In the genomic region with DNA sequence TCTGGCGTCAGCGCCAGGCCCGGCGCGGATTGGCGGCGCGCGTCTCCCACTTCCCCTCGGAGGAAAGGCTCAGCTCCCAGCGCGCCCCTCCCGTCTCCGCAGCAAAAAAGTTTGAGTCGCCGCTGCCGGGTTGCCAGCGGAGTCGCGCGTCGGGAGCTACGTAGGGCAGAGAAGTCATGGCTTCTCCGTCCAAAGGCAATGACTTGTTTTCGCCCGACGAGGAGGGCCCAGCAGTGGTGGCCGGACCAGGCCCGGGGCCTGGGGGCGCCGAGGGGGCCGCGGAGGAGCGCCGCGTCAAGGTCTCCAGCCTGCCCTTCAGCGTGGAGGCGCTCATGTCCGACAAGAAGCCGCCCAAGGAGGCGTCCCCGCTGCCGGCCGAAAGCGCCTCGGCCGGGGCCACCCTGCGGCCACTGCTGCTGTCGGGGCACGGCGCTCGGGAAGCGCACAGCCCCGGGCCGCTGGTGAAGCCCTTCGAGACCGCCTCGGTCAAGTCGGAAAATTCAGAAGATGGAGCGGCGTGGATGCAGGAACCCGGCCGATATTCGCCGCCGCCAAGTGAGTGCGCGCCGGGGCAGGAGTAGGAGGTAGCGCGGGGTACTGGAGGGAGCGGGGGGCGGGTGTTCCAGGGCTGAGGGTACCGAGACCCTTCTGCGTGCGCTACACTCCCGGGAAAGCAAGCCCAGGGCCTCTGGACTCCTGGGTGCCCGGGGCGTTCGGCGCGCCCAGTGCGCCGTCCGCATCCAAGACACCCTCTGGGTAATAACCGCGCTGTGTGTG, we compare ENCODE assay signal across 8 cellular contexts. TPM values are rescaled to one million over a fixed set of nuclear protein-coding genes. Genes with fewer than 3 reads are reported as not detected.
A peak's percentile ranks its signal among the peaks of the same experiment; 100 is the strongest.
DNase-seq lines count a peak whose midpoint lies in the region; ATAC-seq and TF ChIP-seq lines count a peak whose summit lies in the region.

Gene MSX2, plus strand, starts transcription at position 99 of the 777 bp plus-strand sequence. Its CDS starts 78 bp downstream, at position 177.

- peaks cover 6% of the 10 kb centered on the region for H3K4me1 ChIP-seq in CD4-positive, CD25-positive, alpha-beta regulatory T cell (ENCODE audit: control insufficient read depth, insufficient read depth, low read length, poor library complexity, severe bottlenecking)
- H3K4me1 ChIP-seq in vagina = peaks cover 25% of the 10 kb centered on the region

- peak; percentile 17 for TF ChIP-seq CTCF in osteocyte (IDR thresholded peaks at IDR 0.05)
- TF ChIP-seq CTCF in vagina (IDR thresholded peaks at IDR 0.05) = no peak

- no peaks in the 10 kb centered on the region for H3K9me3 ChIP-seq in CD4-positive, CD25-positive, alpha-beta regulatory T cell (ENCODE audit: control insufficient read depth in 2 of 2, low read length in 2 of 2)
- no peaks in the 10 kb centered on the region for H3K9me3 ChIP-seq in vagina

- peaks cover 87% of the 10 kb centered on the region for H3K27me3 Mint-ChIP-seq in CD4-positive, CD25-positive, alpha-beta regulatory T cell
- H3K27me3 Mint-ChIP-seq in osteocyte (ENCODE audit: unreplicated experiment) = peaks cover 27% of the 10 kb centered on the region

- H3K9me3 Mint-ChIP-seq in CD4-positive, CD25-positive, alpha-beta regulatory T cell = peaks cover 0 to 8% (median 0%) of the 10 kb centered on the region in 7 donors
- no peaks in the 10 kb centered on the region for H3K9me3 Mint-ChIP-seq in osteocyte (ENCODE audit: unreplicated experiment)

- no peak for ATAC-seq in CD4-positive, CD25-positive, alpha-beta regulatory T cell (ENCODE audit: low read depth in 2 of 2)
- ATAC-seq in GM19395 (IDR thresholded peaks at IDR 0.05; ENCODE audit: unreplicated experiment) (no peak), HG03432 (IDR thresholded peaks at IDR 0.05; ENCODE audit: unreplicated experiment) (no peak)

- peaks cover 47% of the 10 kb centered on the region for H3K27me3 ChIP-seq in CD4-positive, CD25-positive, alpha-beta regulatory T cell (ENCODE audit: control insufficient read depth, insufficient read depth, low read length)
- no peaks in the 10 kb centered on the region for H3K27me3 ChIP-seq in vagina

- peak in 1 of 3 donors; percentile 11 for DNase-seq in CD4-positive, CD25-positive, alpha-beta regulatory T cell
- DNase-seq in NCI-H2227 treated with DMSO at 0.1 percent for 48 hours (lab: John Stamatoyannopoulos, UW) (peak; percentile 21), amniotic epithelial cell (ENCODE audit: low read depth) (peak; percentile 72), cardiac septum (ENCODE audit: low spot score) (peak; percentile 90), osteocyte (ENCODE audit: extremely low spot score, unreplicated experiment) (peak; percentile 94), vagina (ENCODE audit: extremely low spot score in 2 of 2) (no peak)

- no peaks in the 10 kb centered on the region for H3K36me3 Mint-ChIP-seq in CD4-positive, CD25-positive, alpha-beta regulatory T cell
- H3K36me3 Mint-ChIP-seq in osteocyte (ENCODE audit: unreplicated experiment) = peaks cover 13% of the 10 kb centered on the region

- H3K27ac Mint-ChIP-seq in CD4-positive, CD25-positive, alpha-beta regulatory T cell = no peak within 1 kb of the TSS
- peak within 1 kb of the TSS; percentile 78 for H3K27ac Mint-ChIP-seq in osteocyte (ENCODE audit: unreplicated experiment)

- TF ChIP-seq POLR2A in vagina (IDR thresholded peaks at IDR 0.05) = peak in 1 of 2 donors; percentile 68

- no peak within 1 kb of the TSS for H3K27ac ChIP-seq in CD4-positive, CD25-positive, alpha-beta regulatory T cell (ENCODE audit: insufficient read depth, low read length, poor library complexity, severe bottlenecking)
- peak within 1 kb of the TSS; percentile 68 for H3K27ac ChIP-seq in vagina

- no peaks in the 10 kb centered on the region for H3K36me3 ChIP-seq in CD4-positive, CD25-positive, alpha-beta regulatory T cell (ENCODE audit: control insufficient read depth, insufficient read depth, low read length)
- no peaks in the 10 kb centered on the region for H3K36me3 ChIP-seq in vagina

- intact Hi-C loops in cardiac septum (cut with DNase I) (no loop called here), vagina (cut with DNase I) (no loop called here)

- H3K4me3 ChIP-seq in CD4-positive, CD25-positive, alpha-beta regulatory T cell (ENCODE audit: low read depth, low read length) = peak within 1 kb of the TSS; percentile 31
- peak within 1 kb of the TSS; percentile 54 to 66 for H3K4me3 ChIP-seq in vagina

- H3K4me1 Mint-ChIP-seq in CD4-positive, CD25-positive, alpha-beta regulatory T cell = peaks cover 0 to 15% (median 11%) of the 10 kb centered on the region in 4 donors
- H3K4me1 Mint-ChIP-seq in osteocyte (ENCODE audit: unreplicated experiment) = peaks cover 55% of the 10 kb centered on the region

- peak within 1 kb of the TSS in 3 of 4 donors; percentile 27 to 68 (median 36) for H3K4me3 Mint-ChIP-seq in CD4-positive, CD25-positive, alpha-beta regulatory T cell
- peak within 1 kb of the TSS; percentile 81 for H3K4me3 Mint-ChIP-seq in osteocyte (ENCODE audit: unreplicated experiment)

RNA-seq across cellular contexts. Expression of gene MSX2, which starts in this region (rescaled TPM):
- total RNA-seq in CD4-positive, CD25-positive, alpha-beta regulatory T cell = 0.79 TPM
- not detected for polyA plus RNA-seq in CD4-positive, CD25-positive, alpha-beta regulatory T cell
- total RNA-seq in cardiac septum = 2.1 TPM
- total RNA-seq in osteocyte = 31.9 and 33.8 TPM in 2 replicates
- 1.2 TPM for total RNA-seq in vagina

Comparison
In these comparisons a context has a peak if more than half of its experiments do, and no peak if none do; other contexts are left out.
1. RNA of gene MSX2 (total RNA-seq): 31.9 to 33.8 TPM in osteocyte; 2.1 TPM in cardiac septum (single experiment), 1.2 TPM in vagina (single experiment) and 0.79 TPM in CD4-positive, CD25-positive, alpha-beta regulatory T cell (single experiment); every median in the first group is over 10 times any median in the second.
2. DNase-seq: peak in NCI-H2227 treated with DMSO at 0.1 percent for 48 hours (single experiment), amniotic epithelial cell (single experiment), cardiac septum (single experiment) and osteocyte (single experiment); none in vagina (0 of 2).